38 cellular contexts compared by ENCODE assay signal in genomic region chr9:37096628-37097027, GRCh38.
"Had no signal": no experiment of that assay in that cellular context is flagged by ENCODE, and none has a peak within 500 bp of the region (broad histone marks: within the 10 kb centered on the region; RNA-seq: fewer than 3 reads in every experiment).

No MANE protein-coding gene starts in this region.

- FAIRE-seq: bronchial epithelial cell, TTC549 had no signal

- DNase-seq: activated B cell treated with CpG ODN at 0.5 μM for 24 hours; activated CD4-positive, alpha-beta memory T cell treated with anti-CD3 and anti-CD28 coated beads for 36 hours; activated CD4-positive, alpha-beta T cell treated with anti-CD3 and anti-CD28 coated beads for 4 hours; activated CD4-positive, alpha-beta T cell treated with anti-CD3 and anti-CD28 coated beads, Interleukin-2, amount 10 ng/mL, durations not matched to agents 24 days and 14 days; activated CD4-positive, alpha-beta T cell treated with anti-CD3 and anti-CD28 coated beads, Interleukin-2, amount 50 U/mL, for 1 hour; activated CD4-positive, alpha-beta T cell treated with anti-CD3 and anti-CD28 coated beads, Interleukin-2, amount 50 U/mL, for 4 hours; activated CD4-positive, CD25-positive, alpha-beta regulatory T cell treated with anti-CD3 and anti-CD28 coated beads, Interleukin-2, amount 50 U/mL, for 72 hours; activated CD8-positive, alpha-beta memory T cell treated with anti-CD3 and anti-CD28 coated beads, Interleukin-2, amount 50 U/mL, for 4 hours; activated CD8-positive, alpha-beta T cell treated with anti-CD3 and anti-CD28 coated beads for 36 hours; activated effector memory CD4-positive, alpha-beta T cell treated with Interleukin-2 at 50 U/mL for 16 hours; activated gamma-delta T cell; activated naive CD4-positive, alpha-beta T cell treated with anti-CD3 and anti-CD28 coated beads, Interleukin-2, amount 10 ng/mL, durations not matched to agents 7 days and 5 days; activated naive CD4-positive, alpha-beta T cell treated with Interleukin-2 at 50 U/mL for 16 hours; activated naive CD8-positive, alpha-beta T cell treated with anti-CD3 and anti-CD28 coated beads, Interleukin-2, amount 10 ng/mL, durations not matched to agents 7 days and 5 days; activated naive CD8-positive, alpha-beta T cell treated with anti-CD3 and anti-CD28 coated beads, Interleukin-2, amount 50 U/mL, for 24 hours; activated T-cell treated with anti-CD3 and anti-CD28 coated beads for 4 hours; activated T-cell treated with anti-CD3 and anti-CD28 coated beads, Interleukin-2, amount 50 U/mL, for 1 hour; activated T-cell treated with anti-CD3 and anti-CD28 coated beads, Interleukin-2, amount 50 U/mL, for 4 hours; activated T-cell treated with anti-CD3 and anti-CD28 coated beads, Interleukin-2, amount 50 U/mL, for 72 hours; amygdala; anterior cingulate cortex; caudate nucleus; cerebellar nuclear complex; T-helper 2 cell; T-helper 9 cell had no signal

- ATAC-seq: activated CD8-positive, alpha-beta T cell treated with anti-CD3 and anti-CD28 coated beads for 36 hours; activated naive CD8-positive, alpha-beta T cell treated with anti-CD3 and anti-CD28 coated beads, Interleukin-2, amount 50 U/mL, for 24 hours; activated T-cell treated with anti-CD3 and anti-CD28 coated beads, Interleukin-2, amount 50 U/mL, for 4 hours; activated T-cell treated with anti-CD3 and anti-CD28 coated beads, Interleukin-2, amount 50 U/mL, for 72 hours; activated T-helper 17 cell treated with anti-CD3 and anti-CD28 coated beads, Interleukin-2, amount 50 U/mL, for 72 hours had no signal

- H3K27ac ChIP-seq: ascending aorta, cardiac muscle cell, VCaP had no signal

- H3K9me3 ChIP-seq: ascending aorta had no signal

- H3K4me1 ChIP-seq: ascending aorta had no signal

- H3K27me3 Mint-ChIP-seq: activated B cell treated with CpG ODN at 0.5 μM for 24 hours; activated CD4-positive, alpha-beta memory T cell treated with anti-CD3 and anti-CD28 coated beads for 36 hours; activated CD8-positive, alpha-beta T cell treated with anti-CD3 and anti-CD28 coated beads for 36 hours; activated naive CD4-positive, alpha-beta T cell treated with anti-CD3 and anti-CD28 coated beads, Interleukin-2, amount 50 U/mL, for 24 hours; activated naive CD8-positive, alpha-beta T cell; activated naive CD8-positive, alpha-beta T cell treated with anti-CD3 and anti-CD28 coated beads, Interleukin-2, amount 10 ng/mL, durations not matched to agents 7 days and 5 days; activated naive CD8-positive, alpha-beta T cell treated with anti-CD3 and anti-CD28 coated beads, Interleukin-2, amount 50 U/mL, for 24 hours; activated T-helper 17 cell treated with anti-CD3 and anti-CD28 coated beads, Interleukin-2, amount 50 U/mL, for 72 hours; central memory CD8-positive, alpha-beta T cell had no signal

- H3K36me3 ChIP-seq: ascending aorta, cardiac muscle cell had no signal

- H3K9me3 Mint-ChIP-seq: activated B cell treated with CpG ODN at 0.5 μM for 24 hours; activated CD4-positive, alpha-beta memory T cell treated with anti-CD3 and anti-CD28 coated beads for 36 hours; activated CD4-positive, alpha-beta T cell treated with anti-CD3 and anti-CD28 coated beads, Interleukin-2, amount 10 ng/mL, durations not matched to agents 24 days and 14 days; activated CD8-positive, alpha-beta T cell treated with anti-CD3 and anti-CD28 coated beads for 36 hours; activated naive CD4-positive, alpha-beta T cell treated with anti-CD3 and anti-CD28 coated beads, Interleukin-2, amount 10 ng/mL, durations not matched to agents 7 days and 5 days; activated naive CD4-positive, alpha-beta T cell treated with anti-CD3 and anti-CD28 coated beads, Interleukin-2, amount 50 U/mL, for 24 hours; activated naive CD8-positive, alpha-beta T cell treated with anti-CD3 and anti-CD28 coated beads, Interleukin-2, amount 10 ng/mL, durations not matched to agents 7 days and 5 days; activated naive CD8-positive, alpha-beta T cell treated with anti-CD3 and anti-CD28 coated beads, Interleukin-2, amount 50 U/mL, for 24 hours; activated T-cell treated with anti-CD3 and anti-CD28 coated beads, Interleukin-2, amount 50 U/mL, for 4 hours; activated T-cell treated with anti-CD3 and anti-CD28 coated beads, Interleukin-2, amount 50 U/mL, for 72 hours; activated T-helper 1 cell treated with anti-CD3 and anti-CD28 coated beads, Interleukin-12 subunit alpha, Interleukin-12 subunit beta, Interleukin-2, Interleukin-4 antibody, amounts not matched to agents 30 ng/mL and 10 ng/mL and 1 ng/mL, durations not matched to agents 14 hours and 24 hours and 36 hours; activated T-helper 17 cell treated with anti-CD3 and anti-CD28 coated beads, Interleukin-2, amount 50 U/mL, for 72 hours; brain; central memory CD8-positive, alpha-beta T cell; T-helper 1 cell treated with Interleukin-12 subunit alpha and Interleukin-12 subunit beta and Interleukin-4 antibody, amounts not matched to agents 30 μg/mL and 1 μg/mL, for 36 hours; T-helper 2 cell treated with Interferon-gamma antibody and Interleukin-4, amounts not matched to agents 5 μg/mL and 100 μg/mL, for 36 hours had no signal

- H3K4me3 Mint-ChIP-seq: activated B cell treated with CpG ODN at 0.5 μM for 24 hours; activated CD4-positive, alpha-beta memory T cell treated with anti-CD3 and anti-CD28 coated beads for 36 hours; activated CD4-positive, alpha-beta T cell treated with anti-CD3 and anti-CD28 coated beads, Interleukin-2, amount 10 ng/mL, durations not matched to agents 24 days and 14 days; activated CD8-positive, alpha-beta T cell treated with anti-CD3 and anti-CD28 coated beads for 36 hours; activated naive CD4-positive, alpha-beta T cell treated with anti-CD3 and anti-CD28 coated beads, Interleukin-2, amount 10 ng/mL, durations not matched to agents 7 days and 5 days; activated naive CD4-positive, alpha-beta T cell treated with anti-CD3 and anti-CD28 coated beads, Interleukin-2, amount 50 U/mL, for 24 hours; activated naive CD8-positive, alpha-beta T cell; activated naive CD8-positive, alpha-beta T cell treated with anti-CD3 and anti-CD28 coated beads, Interleukin-2, amount 10 ng/mL, durations not matched to agents 7 days and 5 days; activated naive CD8-positive, alpha-beta T cell treated with anti-CD3 and anti-CD28 coated beads, Interleukin-2, amount 50 U/mL, for 24 hours; activated T-cell treated with anti-CD3 and anti-CD28 coated beads, Interleukin-2, amount 50 U/mL, for 4 hours; activated T-cell treated with anti-CD3 and anti-CD28 coated beads, Interleukin-2, amount 50 U/mL, for 72 hours; activated T-helper 1 cell treated with anti-CD3 and anti-CD28 coated beads, Interleukin-12 subunit alpha, Interleukin-12 subunit beta, Interleukin-2, Interleukin-4 antibody, amounts not matched to agents 30 ng/mL and 10 ng/mL and 1 ng/mL, durations not matched to agents 14 hours and 24 hours and 36 hours; activated T-helper 17 cell treated with anti-CD3 and anti-CD28 coated beads, Interleukin-2, amount 50 U/mL, for 72 hours; brain; central memory CD8-positive, alpha-beta T cell; T-helper 1 cell treated with Interleukin-12 subunit alpha and Interleukin-12 subunit beta and Interleukin-4 antibody, amounts not matched to agents 30 μg/mL and 1 μg/mL, for 36 hours; T-helper 2 cell treated with Interferon-gamma antibody and Interleukin-4, amounts not matched to agents 5 μg/mL and 100 μg/mL, for 36 hours had no signal

- H3K27me3 ChIP-seq: ascending aorta, cardiac muscle cell had no signal

- H3K27ac Mint-ChIP-seq: activated B cell treated with CpG ODN at 0.5 μM for 24 hours; activated CD4-positive, alpha-beta memory T cell treated with anti-CD3 and anti-CD28 coated beads for 36 hours; activated CD4-positive, alpha-beta T cell treated with anti-CD3 and anti-CD28 coated beads, Interleukin-2, amount 10 ng/mL, durations not matched to agents 24 days and 14 days; activated CD8-positive, alpha-beta T cell treated with anti-CD3 and anti-CD28 coated beads for 36 hours; activated naive CD4-positive, alpha-beta T cell treated with anti-CD3 and anti-CD28 coated beads, Interleukin-2, amount 10 ng/mL, durations not matched to agents 7 days and 5 days; activated naive CD4-positive, alpha-beta T cell treated with anti-CD3 and anti-CD28 coated beads, Interleukin-2, amount 50 U/mL, for 24 hours; activated naive CD8-positive, alpha-beta T cell; activated naive CD8-positive, alpha-beta T cell treated with anti-CD3 and anti-CD28 coated beads, Interleukin-2, amount 10 ng/mL, durations not matched to agents 7 days and 5 days; activated naive CD8-positive, alpha-beta T cell treated with anti-CD3 and anti-CD28 coated beads, Interleukin-2, amount 50 U/mL, for 24 hours; activated T-helper 1 cell treated with anti-CD3 and anti-CD28 coated beads, Interleukin-12 subunit alpha, Interleukin-12 subunit beta, Interleukin-2, Interleukin-4 antibody, amounts not matched to agents 30 ng/mL and 10 ng/mL and 1 ng/mL, durations not matched to agents 14 hours and 24 hours and 36 hours; activated T-helper 17 cell treated with anti-CD3 and anti-CD28 coated beads, Interleukin-2, amount 50 U/mL, for 72 hours; brain; T-helper 1 cell treated with Interleukin-12 subunit alpha and Interleukin-12 subunit beta and Interleukin-4 antibody, amounts not matched to agents 30 μg/mL and 1 μg/mL, for 36 hours; T-helper 2 cell treated with Interferon-gamma antibody and Interleukin-4, amounts not matched to agents 5 μg/mL and 100 μg/mL, for 36 hours had no signal

- H3K36me3 Mint-ChIP-seq: activated CD4-positive, alpha-beta memory T cell treated with anti-CD3 and anti-CD28 coated beads for 36 hours; brain had no signal

- H3K4me3 ChIP-seq: ascending aorta, cardiac muscle cell had no signal

- H3K4me1 Mint-ChIP-seq: activated CD4-positive, alpha-beta T cell treated with anti-CD3 and anti-CD28 coated beads, Interleukin-2, amount 10 ng/mL, durations not matched to agents 24 days and 14 days; activated naive CD4-positive, alpha-beta T cell treated with anti-CD3 and anti-CD28 coated beads, Interleukin-2, amount 10 ng/mL, durations not matched to agents 7 days and 5 days; activated naive CD4-positive, alpha-beta T cell treated with anti-CD3 and anti-CD28 coated beads, Interleukin-2, amount 50 U/mL, for 24 hours; activated naive CD8-positive, alpha-beta T cell treated with anti-CD3 and anti-CD28 coated beads, Interleukin-2, amount 10 ng/mL, durations not matched to agents 7 days and 5 days; activated naive CD8-positive, alpha-beta T cell treated with anti-CD3 and anti-CD28 coated beads, Interleukin-2, amount 50 U/mL, for 24 hours; activated T-helper 17 cell treated with anti-CD3 and anti-CD28 coated beads, Interleukin-2, amount 50 U/mL, for 72 hours; brain; central memory CD8-positive, alpha-beta T cell had no signal
